9 cellular contexts compared by ENCODE assay signal in genomic region chr2:127219716-127220090, GRCh38. TPM values are rescaled to one million over a fixed set of nuclear protein-coding genes. Genes with fewer than 3 reads are reported as not detected.
DNase-seq lines count a peak whose midpoint lies in the region; ATAC-seq, FAIRE-seq and TF ChIP-seq lines count a peak whose summit lies in the region.
"Had no signal": no experiment of that assay in that cellular context is flagged by ENCODE, and none has a peak within 500 bp of the region (broad histone marks: within the 10 kb centered on the region; RNA-seq: fewer than 3 reads in every experiment).

No MANE protein-coding gene starts in this region.

- in situ Hi-C loops in HepG2 (cut with HindIII; ENCODE audit: extremely low pct_ligation_motif_present, low pct_unique_long_range_greater_than_20kb) = no loop called here

- no peaks in the 10 kb centered on the region for H4K20me1 ChIP-seq in HepG2 (ENCODE audit: insufficient read depth, low read length)

- H3K27ac ChIP-seq in body of pancreas = no peak overlapping the region
- H3K27ac ChIP-seq in HepG2 (ENCODE audit: extremely low read length, insufficient read depth, low read length) = no peak overlapping the region
- peak overlapping the region in 3 of 4 donors; percentile 18 to 78 (median 53) for H3K27ac ChIP-seq in tibial nerve

- H3K4me1 ChIP-seq in body of pancreas (peaks cover 23% of the 10 kb centered on the region), HepG2 (ENCODE audit: insufficient read depth, low read length) (peaks cover 10% of the 10 kb centered on the region), tibial nerve (peaks cover 0 to 23% (median 13%) of the 10 kb centered on the region in 4 donors)

- TF ChIP-seq RAD21 in HepG2 (CRISPR knock-in tag; IDR thresholded peaks at IDR 0.05) = no peak

- H3K36me3 ChIP-seq in body of pancreas (replicated peaks in 1 of 2; ENCODE audit: insufficient read depth in 1 of 2, low read depth in 2 of 2) = no peaks in the 10 kb centered on the region
- H3K36me3 ChIP-seq in HepG2 (replicated peaks in 1 of 2; ENCODE audit: control insufficient read depth in 1 of 2, insufficient read depth in 2 of 2, low read length in 2 of 2) = no peaks in the 10 kb centered on the region
- no peaks in the 10 kb centered on the region for H3K36me3 ChIP-seq in tibial nerve

- CTCF ChIA-PET in HepG2 (lab: Yijun Ruan, JAX; ENCODE audit: low intra/inter-chr PET ratio, low total read pairs) = no interaction called here

- H3K9me3 ChIP-seq in body of pancreas (no peaks in the 10 kb centered on the region), HepG2 (ENCODE audit: low read length) (no peaks in the 10 kb centered on the region), tibial nerve (peaks cover 0 to 13% (median 0%) of the 10 kb centered on the region in 4 donors)

- peak overlapping the region; percentile 91 for H3K4me2 ChIP-seq in HepG2 (ENCODE audit: low read depth, low read length)

- WGBS in body of pancreas, 2 donors = 0 to 1% methylated on average over 9 to 31 of the region's 40 CpGs
- 2% methylated on average over 19 of the region's 40 CpGs for WGBS in HepG2 (ENCODE audit: low lambda C conversion rate)
- 1 to 5% methylated on average over 15 to 28 of the region's 40 CpGs for WGBS in tibial nerve, 2 donors

- POLR2A ChIA-PET in HepG2 (lab: Yijun Ruan, JAX) = no interaction called here

- H2AFZ ChIP-seq in HepG2 (ENCODE audit: low read length) = no peak overlapping the region

- H3K27me3 ChIP-seq in body of pancreas = peaks cover 6 to 19% of the 10 kb centered on the region in 2 donors
- peaks cover 20 to 55% of the 10 kb centered on the region in 2 experiments for H3K27me3 ChIP-seq in HepG2 (ENCODE audit: control insufficient read depth in 1 of 2, insufficient read depth in 2 of 2, low read length in 2 of 2)
- peaks cover 0 to 28% of the 10 kb centered on the region in 2 donors for H3K27me3 ChIP-seq in tibial nerve

- H3K4me3 ChIP-seq in body of pancreas (peak overlapping the region in 1 of 2 donors; percentile 34), HepG2 (replicated peaks in 1 of 3; ENCODE audit: insufficient read depth in 1 of 3, low read depth in 2 of 3, low read length in 3 of 3) (peak overlapping the region; percentile 56 to 69 (median 66); a peak in 5 of 6 replicates), tibial nerve (peak overlapping the region; percentile 42 to 68 (median 61))

- no peak for TF ChIP-seq POLR2A in body of pancreas (IDR thresholded peaks at IDR 0.05)
- TF ChIP-seq POLR2A in HepG2 (IDR thresholded peaks at IDR 0.05; ENCODE audit: insufficient read depth in 1 of 2, low read depth in 2 of 2, low read length in 2 of 2) = no peak
- no peak for TF ChIP-seq POLR2A in tibial nerve (IDR thresholded peaks at IDR 0.05)

- H3K9ac ChIP-seq in HepG2 (ENCODE audit: insufficient read depth, low read depth, low read length) = no peak overlapping the region

- H3K79me2 ChIP-seq in HepG2 (ENCODE audit: insufficient read depth, low read length) = no peaks in the 10 kb centered on the region

- TF ChIP-seq CTCF in body of pancreas (IDR thresholded peaks at IDR 0.05) = no peak
- TF ChIP-seq CTCF in HepG2 (CRISPR knock-in tag; IDR thresholded peaks at IDR 0.05) = no peak
- no peak for TF ChIP-seq CTCF in tibial nerve (IDR thresholded peaks at IDR 0.05)

- peak; percentile 64 for DNase-seq in activated CD8-positive, alpha-beta memory T cell treated with anti-CD3 and anti-CD28 coated beads, Interleukin-2, amount 50 U/mL, for 48 hours
- DNase-seq in activated CD8-positive, alpha-beta memory T cell treated with anti-CD3 and anti-CD28 coated beads, Interleukin-2, amount 50 U/mL, for 4 hours = no peak
- DNase-seq in body of pancreas = peak in 1 of 4 donors; percentile 13
- DNase-seq in HepG2 (ENCODE audit: low spot score) = no peak
- no peak for DNase-seq in tibial nerve (ENCODE audit: low spot score in 2 of 2)
- no peak for DNase-seq in NCI-H2107 treated with DMSO at 0.1 percent for 48 hours (lab: John Stamatoyannopoulos, UW; ENCODE audit: unreplicated experiment)
- no peak for DNase-seq in NCI-H1092 treated with DMSO at 0.1 percent for 48 hours (lab: John Stamatoyannopoulos, UW)
- no peak for DNase-seq in GF-D8 (lab: John Stamatoyannopoulos, UW)
- DNase-seq: NCI-H774 had no signal

- FAIRE-seq in HepG2 (lab: Jason Lieb, UNC) = no peak

- intact Hi-C loops in body of pancreas (cut with DNase I) = no loop called here
- intact Hi-C loops in HepG2 (cut with micrococcal nuclease; ENCODE audit: unreplicated experiment) = no loop called here

- BruUV-seq in HepG2 (replicated peaks; lab: Mats Ljungman, UMichigan) = no TSS peak

- ATAC-seq in body of pancreas (peak; percentile 52), HepG2 (peak; percentile 67)

- TF ChIP-seq EP300 in HepG2 (IDR thresholded peaks at IDR 0.05; ENCODE audit: low read depth in 2 of 2, low read length in 2 of 2) (no peak), HepG2 (CRISPR knock-in tag; IDR thresholded peaks at IDR 0.05; ENCODE audit: borderline replicate concordance) (no peak), tibial nerve (IDR thresholded peaks at IDR 0.05) (no peak)

TF ChIP-seq in HepG2, 621 proteins besides CTCF, POLR2A, EP300 and RAD21:
- TF ChIP-seq RORA (CRISPR knock-in tag; IDR thresholded peaks at IDR 0.05) (no peak), SMARCE1 (IDR thresholded peaks at IDR 0.05; ENCODE audit: borderline replicate concordance) (no peak), HNRNPUL1 (IDR thresholded peaks at IDR 0.05; ENCODE audit: low read depth, low read length) (no peak), ZNF282 (IDR thresholded peaks at IDR 0.05; ENCODE audit: partially characterized antibody) (no peak), TBX3 (IDR thresholded peaks at IDR 0.05; ENCODE audit: borderline replicate concordance) (no peak), ZNF883 (CRISPR knock-in tag; IDR thresholded peaks at IDR 0.05; ENCODE audit: not compliant biosample characterization) (peak; percentile 34), ZNF20 (CRISPR knock-in tag; IDR thresholded peaks at IDR 0.05) (no peak), SAP130 (CRISPR knock-in tag; IDR thresholded peaks at IDR 0.05; ENCODE audit: low read depth) (no peak), ERF (CRISPR knock-in tag; IDR thresholded peaks at IDR 0.05) (no peak)
- TF ChIP-seq, protein P1, sequence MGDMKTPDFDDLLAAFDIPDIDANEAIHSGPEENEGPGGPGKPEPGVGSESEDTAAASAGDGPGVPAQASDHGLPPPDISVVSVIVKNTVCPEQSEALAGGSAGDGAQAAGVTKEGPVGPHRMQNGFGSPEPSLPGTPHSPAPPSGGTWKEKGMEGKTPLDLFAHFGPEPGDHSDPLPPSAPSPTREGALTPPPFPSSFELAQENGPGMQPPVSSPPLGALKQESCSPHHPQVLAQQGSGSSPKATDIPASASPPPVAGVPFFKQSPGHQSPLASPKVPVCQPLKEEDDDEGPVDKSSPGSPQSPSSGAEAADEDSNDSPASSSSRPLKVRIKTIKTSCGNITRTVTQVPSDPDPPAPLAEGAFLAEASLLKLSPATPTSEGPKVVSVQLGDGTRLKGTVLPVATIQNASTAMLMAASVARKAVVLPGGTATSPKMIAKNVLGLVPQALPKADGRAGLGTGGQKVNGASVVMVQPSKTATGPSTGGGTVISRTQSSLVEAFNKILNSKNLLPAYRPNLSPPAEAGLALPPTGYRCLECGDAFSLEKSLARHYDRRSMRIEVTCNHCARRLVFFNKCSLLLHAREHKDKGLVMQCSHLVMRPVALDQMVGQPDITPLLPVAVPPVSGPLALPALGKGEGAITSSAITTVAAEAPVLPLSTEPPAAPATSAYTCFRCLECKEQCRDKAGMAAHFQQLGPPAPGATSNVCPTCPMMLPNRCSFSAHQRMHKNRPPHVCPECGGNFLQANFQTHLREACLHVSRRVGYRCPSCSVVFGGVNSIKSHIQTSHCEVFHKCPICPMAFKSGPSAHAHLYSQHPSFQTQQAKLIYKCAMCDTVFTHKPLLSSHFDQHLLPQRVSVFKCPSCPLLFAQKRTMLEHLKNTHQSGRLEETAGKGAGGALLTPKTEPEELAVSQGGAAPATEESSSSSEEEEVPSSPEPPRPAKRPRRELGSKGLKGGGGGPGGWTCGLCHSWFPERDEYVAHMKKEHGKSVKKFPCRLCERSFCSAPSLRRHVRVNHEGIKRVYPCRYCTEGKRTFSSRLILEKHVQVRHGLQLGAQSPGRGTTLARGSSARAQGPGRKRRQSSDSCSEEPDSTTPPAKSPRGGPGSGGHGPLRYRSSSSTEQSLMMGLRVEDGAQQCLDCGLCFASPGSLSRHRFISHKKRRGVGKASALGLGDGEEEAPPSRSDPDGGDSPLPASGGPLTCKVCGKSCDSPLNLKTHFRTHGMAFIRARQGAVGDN (CRISPR knock-in tag; IDR thresholded peaks at IDR 0.05) = peak; percentile 16; the same call in 1 of the 2 replicates

RNA-seq across cellular contexts. Expression of gene CYP27C1, which starts 0.4 kb away (rescaled TPM):
- under 1 TPM in 1 of 2 donors, not detected in 1; 0.52 TPM for total RNA-seq in body of pancreas
- not detected in 2 replicates for total RNA-seq in HepG2 (2016; rRNA removed; fragmentation: Illumina TruSeq; extraction: Trizol)
- total RNA-seq in HepG2 (2016; cell fraction: cytosol; rRNA removed; fragmentation: Illumina TruSeq; extraction: Trizol; ENCODE audit: low read depth) = not detected in 2 replicates
- total RNA-seq in HepG2 (2016; cell fraction: insoluble cytoplasmic fraction; rRNA removed; fragmentation: Illumina TruSeq; extraction: Trizol) = not detected in 2 replicates
- not detected in 2 replicates for total RNA-seq in HepG2 (2016; cell fraction: membrane; rRNA removed; fragmentation: Illumina TruSeq; extraction: Trizol)
- not detected in 2 replicates for total RNA-seq in HepG2 (2016; cell fraction: nucleus; rRNA removed; fragmentation: Illumina TruSeq; extraction: Trizol)
- not detected in 2 replicates for polyA plus RNA-seq in HepG2 (2011; rRNA removed)
- polyA plus RNA-seq in HepG2 (2011; cell fraction: cytosol; rRNA removed) = not detected in 2 replicates
- not detected in 2 replicates for polyA plus RNA-seq in HepG2 (2011; cell fraction: nucleus; rRNA removed)
- not detected in 2 replicates for polyA plus RNA-seq in HepG2 (2012)
- not detected in 2 replicates for polyA plus RNA-seq in HepG2 (2016; cell fraction: cytosol; fragmentation: Illumina TruSeq; extraction: Trizol; ENCODE audit: low read depth)
- not detected in 2 replicates for polyA plus RNA-seq in HepG2 (2016; cell fraction: insoluble cytoplasmic fraction; fragmentation: Illumina TruSeq; extraction: Trizol; ENCODE audit: low read depth)
- not detected in 2 replicates for polyA plus RNA-seq in HepG2 (2016; cell fraction: membrane; fragmentation: Illumina TruSeq; extraction: Trizol; ENCODE audit: low read depth)
- not detected in 2 replicates for polyA plus RNA-seq in HepG2 (2016; cell fraction: nucleus; fragmentation: Illumina TruSeq; extraction: Trizol; ENCODE audit: insufficient read depth, low read depth)
- not detected in 2 replicates for polyA minus RNA-seq in HepG2 (2011; rRNA and poly(A)+ RNA removed; ENCODE audit: low replicate concordance)
- polyA minus RNA-seq in HepG2 (2011; cell fraction: cytosol; rRNA and poly(A)+ RNA removed) = not detected in 2 replicates
- not detected in 2 replicates for polyA minus RNA-seq in HepG2 (2011; cell fraction: nucleus; rRNA and poly(A)+ RNA removed)
- total RNA-seq in tibial nerve = 1 to 10 TPM in 1 of 4 donors, under 1 TPM in 3; 0.42 to 1.2 (median 0.73) TPM

Comparison
In these comparisons a context has a peak if more than half of its experiments do, and no peak if none do; other contexts are left out.
1. H3K27ac ChIP-seq: peak in tibial nerve (3 of 4); none in body of pancreas (0 of 4) and HepG2 (single experiment).